ENCODE assay signal across 8 cellular contexts in the genomic region with DNA sequence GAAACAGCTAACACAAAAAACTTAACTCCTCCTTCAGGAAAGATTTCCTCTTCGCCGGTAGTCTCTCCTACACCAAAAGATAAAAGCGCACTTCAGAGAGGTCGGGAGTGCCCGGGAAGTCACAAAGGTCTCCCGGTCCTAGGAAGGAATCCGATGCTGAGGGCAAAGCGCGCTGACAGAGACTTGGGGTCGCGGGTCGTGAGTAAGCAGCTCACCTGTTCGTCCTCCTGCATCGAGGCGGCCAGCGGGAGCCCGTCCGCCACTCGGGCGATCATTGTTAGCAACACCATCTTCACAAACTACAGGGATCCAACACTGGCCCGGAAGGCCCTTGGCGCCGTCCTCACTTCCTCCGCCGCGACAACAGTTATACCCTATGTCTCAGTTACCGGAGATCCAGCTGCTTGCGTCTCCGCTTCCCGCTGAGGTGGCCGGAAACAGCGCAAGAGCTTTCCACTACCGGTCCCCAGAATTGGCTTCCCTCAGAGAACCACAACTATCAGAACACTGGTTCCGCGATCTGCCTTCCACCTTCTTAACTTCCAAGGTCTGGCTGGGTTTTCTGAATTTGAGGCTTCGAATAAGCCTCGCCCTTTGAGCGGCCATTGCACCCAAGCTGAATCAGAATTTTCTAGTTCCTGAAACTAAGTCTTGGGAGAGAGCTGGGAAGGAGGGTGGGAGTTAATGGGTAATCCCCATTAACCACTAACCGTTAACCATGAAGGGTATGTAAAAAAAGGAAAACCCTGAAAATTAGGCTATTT. TPM values are rescaled to one million over a fixed set of nuclear protein-coding genes. Genes with fewer than 3 reads are reported as not detected.
A peak's percentile ranks its signal among the peaks of the same experiment; 100 is the strongest.
DNase-seq lines count a peak whose midpoint lies in the region; TF ChIP-seq lines count a peak whose summit lies in the region.

A gene (minus strand): TSS at position 429 of the 764 bp plus-strand sequence. CDS start 139 bp downstream, at position 290.

- in situ Hi-C loops in HAP-1 (cut with MboI; ENCODE audit: low sequenced_read_pairs) = no loop called here

- H3K4me3 ChIP-seq in HAP-1 = peak within 1 kb of the TSS; percentile 72
- H3K4me3 ChIP-seq in MG63 = peak within 1 kb of the TSS; percentile 93

- H3K36me3 ChIP-seq in ES-I3 (ENCODE audit: insufficient read depth, low read length) = no peaks in the 10 kb centered on the region
- 0 out of 2 replicates have a peak, but pooled peaks cover 3% of the 10 kb centered on the region for H3K36me3 ChIP-seq in HAP-1 (replicated peaks)
- peaks cover 5% of the 10 kb centered on the region; the same call in 1 of the 2 replicates for H3K36me3 ChIP-seq in MG63

- H3K27me3 ChIP-seq in HAP-1 (ENCODE audit: low read depth) = no peaks in the 10 kb centered on the region
- no peaks in the 10 kb centered on the region for H3K27me3 ChIP-seq in MG63

- H3K36me3 Mint-ChIP-seq in nephron progenitor cell (ENCODE audit: low read depth) = no peaks in the 10 kb centered on the region
- H3K36me3 Mint-ChIP-seq in stimulated activated naive CD8-positive, alpha-beta T cell treated with anti-CD3 and anti-CD28 coated beads, Interleukin-15, Interleukin-2, amounts not matched to agents 100 ng/mL and 50 ng/mL, for 24 hours (ENCODE audit: low read depth) = peaks cover 4% of the 10 kb centered on the region

- H3K27me3 Mint-ChIP-seq in nephron progenitor cell (ENCODE audit: low read depth, poor library complexity) = peaks cover 4% of the 10 kb centered on the region
- no peaks in the 10 kb centered on the region for H3K27me3 Mint-ChIP-seq in stimulated activated naive CD8-positive, alpha-beta T cell treated with anti-CD3 and anti-CD28 coated beads, Interleukin-15, Interleukin-2, amounts not matched to agents 100 ng/mL and 50 ng/mL, for 24 hours

- H3K4me3 Mint-ChIP-seq in nephron progenitor cell = peak within 1 kb of the TSS; percentile 97
- H3K4me3 Mint-ChIP-seq in stimulated activated naive CD8-positive, alpha-beta T cell treated with anti-CD3 and anti-CD28 coated beads, Interleukin-15, Interleukin-2, amounts not matched to agents 100 ng/mL and 50 ng/mL, for 24 hours = peak within 1 kb of the TSS; percentile 100

- H3K4me1 ChIP-seq in ES-I3 (ENCODE audit: insufficient read depth, low read length) = peaks cover 12% of the 10 kb centered on the region; the same call in 1 of the 2 replicates
- H3K4me1 ChIP-seq in HAP-1 = peaks cover 8% of the 10 kb centered on the region

- TF ChIP-seq CTCF in nephron progenitor cell (IDR thresholded peaks at IDR 0.05) = no peak

- peak within 1 kb of the TSS; percentile 87 for H3K9ac ChIP-seq in ES-I3 (ENCODE audit: low read depth, low read length)

- DNase-seq in HAP-1 (ENCODE audit: low spot score in 2 of 2) (peak; percentile 93 to 95), MG63 (peak; percentile 93), SHP77 (lab: John Stamatoyannopoulos, UW) (peak; percentile 92 to 95), fibroblast of the conjunctiva (ENCODE audit: low read depth) (peak; percentile 86), nephron progenitor cell (peak; percentile 83)
- DNase-seq in activated effector memory CD4-positive, alpha-beta T cell treated with Interleukin-2 at 50 U/mL for 16 hours = peak; percentile 83

- no peaks in the 10 kb centered on the region for H3K9me3 Mint-ChIP-seq in nephron progenitor cell
- no peaks in the 10 kb centered on the region for H3K9me3 Mint-ChIP-seq in stimulated activated naive CD8-positive, alpha-beta T cell treated with anti-CD3 and anti-CD28 coated beads, Interleukin-15, Interleukin-2, amounts not matched to agents 100 ng/mL and 50 ng/mL, for 24 hours

- H3K27ac Mint-ChIP-seq in nephron progenitor cell = peak within 1 kb of the TSS; percentile 99
- H3K27ac Mint-ChIP-seq in stimulated activated naive CD8-positive, alpha-beta T cell treated with anti-CD3 and anti-CD28 coated beads, Interleukin-15, Interleukin-2, amounts not matched to agents 100 ng/mL and 50 ng/mL, for 24 hours = peak within 1 kb of the TSS; percentile 99

- H3K4me1 Mint-ChIP-seq in nephron progenitor cell = peaks cover 21% of the 10 kb centered on the region
- H3K4me1 Mint-ChIP-seq in stimulated activated naive CD8-positive, alpha-beta T cell treated with anti-CD3 and anti-CD28 coated beads, Interleukin-15, Interleukin-2, amounts not matched to agents 100 ng/mL and 50 ng/mL, for 24 hours (ENCODE audit: low read depth) = peaks cover 4% of the 10 kb centered on the region

- H3K9me3 ChIP-seq in ES-I3 (ENCODE audit: control insufficient read depth, insufficient read depth, low read length) (no peaks in the 10 kb centered on the region), HAP-1 (no peaks in the 10 kb centered on the region), MG63 (no peaks in the 10 kb centered on the region)

RNA-seq across cellular contexts. Expression of the gene that starts here (rescaled TPM):
- total RNA-seq in MG63 (2014; rRNA removed; shearing (Covaris generic); ENCODE audit: low replicate concordance) = 9.9 and 14.8 TPM in 2 replicates

Comparison
In these comparisons a context has a peak if more than half of its experiments do, and no peak if none do; other contexts are left out.
1. Peak in every context shown above with its lines: DNase-seq and H3K4me3 ChIP-seq.